In genomic region chr2:138470941-138471340, GRCh38 we compare ENCODE assay signal across 19 cellular contexts.
"Had no signal": no experiment of that assay in that cellular context is flagged by ENCODE, and none has a peak within 500 bp of the region (broad histone marks: within the 10 kb centered on the region; RNA-seq: fewer than 3 reads in every experiment).

No MANE protein-coding gene starts in this region.

- H3K9me3 Mint-ChIP-seq: central memory CD8-positive, alpha-beta T cell; natural killer cell; neural crest cell; stimulated activated memory B cell treated with anti-CD40 and anti-IgM and Interleukin-4, amounts not matched to agents 10 μg/mL and 1 μg/mL and 100 μg/mL, for 72 hours had no signal

- H3K27me3 Mint-ChIP-seq: central memory CD8-positive, alpha-beta T cell; progenitor cell of endocrine pancreas; stimulated activated memory B cell treated with anti-CD40 and anti-IgM and Interleukin-4, amounts not matched to agents 10 μg/mL and 1 μg/mL and 100 μg/mL, for 72 hours had no signal

- H3K4me1 Mint-ChIP-seq: central memory CD8-positive, alpha-beta T cell; natural killer cell; neural crest cell had no signal

- DNase-seq: dermis blood vessel endothelial cell; effector memory CD4-positive, alpha-beta T cell; foreskin keratinocyte; left cardiac atrium; left lung; mesendoderm; natural killer cell; pancreas; right cardiac atrium; sigmoid colon; spleen; stimulated activated CD4-positive, alpha-beta T cell treated with anti-CD3 and anti-CD28 coated beads, Interleukin-4, amount 100 ng/mL, for 4 hours; stimulated activated naive CD8-positive, alpha-beta T cell treated with anti-CD3 and anti-CD28 coated beads, Interleukin-15, Interleukin-2, amounts not matched to agents 100 U/mL and 50 U/mL, for 24 hours; thyroid gland; trophoblast cell had no signal

- ATAC-seq: foreskin keratinocyte; left cardiac atrium; left lung; natural killer cell; pancreas; right cardiac atrium; stimulated activated memory B cell treated with anti-CD40 and anti-IgM and Interleukin-4, amounts not matched to agents 10 μg/mL and 1 μg/mL and 100 μg/mL, for 72 hours; stimulated activated naive CD8-positive, alpha-beta T cell treated with anti-CD3 and anti-CD28 coated beads, Interleukin-15, Interleukin-2, amounts not matched to agents 100 U/mL and 50 U/mL, for 24 hours had no signal

- H3K36me3 Mint-ChIP-seq: natural killer cell; stimulated activated memory B cell treated with anti-CD40 and anti-IgM and Interleukin-4, amounts not matched to agents 10 μg/mL and 1 μg/mL and 100 μg/mL, for 72 hours had no signal

- H3K27ac Mint-ChIP-seq: natural killer cell; progenitor cell of endocrine pancreas; stimulated activated memory B cell treated with anti-CD40 and anti-IgM and Interleukin-4, amounts not matched to agents 10 μg/mL and 1 μg/mL and 100 μg/mL, for 72 hours had no signal

- H3K4me3 Mint-ChIP-seq: central memory CD8-positive, alpha-beta T cell; natural killer cell; neural crest cell; stimulated activated memory B cell treated with anti-CD40 and anti-IgM and Interleukin-4, amounts not matched to agents 10 μg/mL and 1 μg/mL and 100 μg/mL, for 72 hours had no signal
